Comparison of ENCODE assay signal across 11 cellular contexts in the genomic region with DNA sequence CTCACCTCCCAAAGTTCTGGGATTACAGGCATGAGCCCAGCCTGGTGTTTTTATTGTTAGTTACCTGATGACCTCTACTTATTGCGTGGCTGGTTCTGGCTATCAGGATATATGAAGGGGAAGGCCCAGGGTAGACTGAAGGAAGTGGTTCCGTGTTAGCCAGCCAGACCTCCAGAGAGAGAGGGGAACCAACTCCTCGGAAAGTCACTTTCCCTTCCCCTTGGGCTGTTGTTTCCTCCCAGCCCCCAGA. TPM values are rescaled to one million over a fixed set of nuclear protein-coding genes. Genes with fewer than 3 reads are reported as not detected.
DNase-seq lines count a peak whose midpoint lies in the region; ATAC-seq and TF ChIP-seq lines count a peak whose summit lies in the region.
"Had no signal": no experiment of that assay in that cellular context is flagged by ENCODE, and none has a peak within 500 bp of the region (broad histone marks: within the 10 kb centered on the region; RNA-seq: fewer than 3 reads in every experiment).

No MANE protein-coding gene starts in this region.

- peaks cover 53% of the 10 kb centered on the region for H3K4me1 ChIP-seq in CD4-positive, alpha-beta memory T cell (ENCODE audit: insufficient read depth, low read length)
- peaks cover 82% of the 10 kb centered on the region for H3K4me1 ChIP-seq in OCI-LY7 (ENCODE audit: insufficient read depth, low read length, poor library complexity, severe bottlenecking)
- peaks cover 0 to 9% (median 3%) of the 10 kb centered on the region in 4 donors for H3K4me1 ChIP-seq in liver (ENCODE audit: control insufficient read depth in 4 of 4, insufficient read depth in 4 of 4, low read length in 3 of 4)

- no peaks in the 10 kb centered on the region for H3K27me3 ChIP-seq in CD4-positive, alpha-beta memory T cell (ENCODE audit: insufficient read depth, low read length)
- no peaks in the 10 kb centered on the region for H3K27me3 ChIP-seq in liver (ENCODE audit: control insufficient read depth in 4 of 4, insufficient read depth in 4 of 4, low read length in 3 of 4)

- BruUV-seq in OCI-LY7 (replicated peaks; lab: Mats Ljungman, UMichigan), result no TSS peak

- POLR2A ChIA-PET in CD4-positive, alpha-beta memory T cell (lab: Charles Lee; ENCODE audit: partially characterized antibody), result interaction anchor here (0.9 to 13.5 kb wide), 15 partner anchors 9 to 407 kb away, joined by 3 to 255 read pairs (median 4); partner anchors contain the start of genes CD247, CREG1 and POU2F1
- POLR2A ChIA-PET in OCI-LY7 (lab: Charles Lee), result interaction anchor here (0.5 to 11.9 kb wide), 7 partner anchors 10 to 294 kb away, joined by 3 to 250 read pairs (median 6); no protein-coding TSS in a partner anchor

- H3K36me3 ChIP-seq in CD4-positive, alpha-beta memory T cell (ENCODE audit: insufficient read depth, low read length), result no peaks in the 10 kb centered on the region
- H3K36me3 ChIP-seq in OCI-LY7 (ENCODE audit: insufficient read depth, low read length) (peaks cover 38% of the 10 kb centered on the region), liver (ENCODE audit: control insufficient read depth in 4 of 4, insufficient read depth in 3 of 4, low read depth in 1 of 4, low read length in 3 of 4) (no peaks in the 10 kb centered on the region)

- H2AFZ ChIP-seq in OCI-LY7 (ENCODE audit: low read length), result no peak overlapping the region

- TF ChIP-seq RAD21 in liver (IDR thresholded peaks at IDR 0.05), result no peak

- DNase-seq in CD4-positive, alpha-beta memory T cell, result no peak
- DNase-seq in OCI-LY7 (ENCODE audit: low spot score) (peak; percentile 65), progenitor cell of endocrine pancreas (ENCODE audit: low spot score, unreplicated experiment) (no peak), NCI-H2196 treated with DMSO at 0.1 percent for 48 hours (lab: John Stamatoyannopoulos, UW; ENCODE audit: unreplicated experiment) (no peak)
- DNase-seq in stimulated activated CD4-positive, alpha-beta T cell treated with anti-CD3 and anti-CD28 coated beads, Interleukin-4, amount 100 ng/mL, for 24 hours, result no peak
- DNase-seq: endodermal cell had no signal

- H3K4me3 Mint-ChIP-seq in CD4-positive, alpha-beta memory T cell, result peak overlapping the region; percentile 90 to 99 (median 94)
- no peak overlapping the region for H3K4me3 Mint-ChIP-seq in progenitor cell of endocrine pancreas (ENCODE audit: low read depth)
- H3K4me3 Mint-ChIP-seq: endodermal cell had no signal

- H3K9me3 Mint-ChIP-seq in CD4-positive, alpha-beta memory T cell, result peaks cover 0 to 14% (median 7%) of the 10 kb centered on the region in 8 donors
- H3K9me3 Mint-ChIP-seq in progenitor cell of endocrine pancreas (ENCODE audit: low read depth), result peaks cover 4% of the 10 kb centered on the region

- peak overlapping the region; percentile 74 for H3K4me2 ChIP-seq in OCI-LY7 (ENCODE audit: low read length)

- no peak overlapping the region for H3K9ac ChIP-seq in liver (ENCODE audit: low read depth in 1 of 2, low read length in 2 of 2)

- CTCF ChIA-PET in CD4-positive, alpha-beta memory T cell (lab: Charles Lee; ENCODE audit: partially characterized antibody), result interaction anchor here (0.7 to 15.4 kb wide), 6 partner anchors 10 to 87 kb away, joined by 3 to 406 read pairs (median 10); no protein-coding TSS in a partner anchor
- CTCF ChIA-PET in OCI-LY7 (lab: Charles Lee; ENCODE audit: unreplicated experiment), result interaction anchor here (0.9 to 1.5 kb wide), 3 partner anchors 10 to 118 kb away, joined by 3 to 6 read pairs (median 3); no protein-coding TSS in a partner anchor

- H3K79me2 ChIP-seq in OCI-LY7 (ENCODE audit: insufficient read depth, low read depth, low read length), result peaks cover 37% of the 10 kb centered on the region

- peak overlapping the region; percentile 74 to 82 for H3K4me3 ChIP-seq in CD4-positive, alpha-beta memory T cell (ENCODE audit: low read length in 2 of 2)
- H3K4me3 ChIP-seq in OCI-LY7 (ENCODE audit: low read depth, low read length, poor library complexity, severe bottlenecking) (peak overlapping the region; percentile 93), liver (ENCODE audit: low read depth in 1 of 3, low read length in 3 of 3) (no peak overlapping the region)

- H4K20me1 ChIP-seq in OCI-LY7 (ENCODE audit: insufficient read depth, low read length), result no peaks in the 10 kb centered on the region

- ATAC-seq in GM21576 (IDR thresholded peaks at IDR 0.05; ENCODE audit: unreplicated experiment), result peak; percentile 3
- no peak for ATAC-seq in GM21723 (IDR thresholded peaks at IDR 0.05; ENCODE audit: unreplicated experiment)

- H3K27ac ChIP-seq in CD4-positive, alpha-beta memory T cell (ENCODE audit: low read depth, low read length), result peak overlapping the region; percentile 90
- H3K27ac ChIP-seq in OCI-LY7 (ENCODE audit: low read depth, low read length, poor library complexity, severe bottlenecking) (peak overlapping the region; percentile 99), liver (ENCODE audit: low read depth in 1 of 2, low read length in 2 of 2) (peak overlapping the region; percentile 43 to 56)

- H3K27ac Mint-ChIP-seq in CD4-positive, alpha-beta memory T cell, result peak overlapping the region; percentile 94 to 99 (median 96)
- no peak overlapping the region for H3K27ac Mint-ChIP-seq in progenitor cell of endocrine pancreas
- H3K27ac Mint-ChIP-seq: endodermal cell had no signal

- H3K9me2 ChIP-seq in OCI-LY7 (ENCODE audit: insufficient read depth, low read length), result no peaks in the 10 kb centered on the region

- TF ChIP-seq CTCF in OCI-LY7 (conservative IDR thresholded peaks at IDR 0.05; ENCODE audit: low read length), result no peak
- TF ChIP-seq CTCF in liver (IDR thresholded peaks at IDR 0.05; ENCODE audit: low read depth, low read length, missing input control), result no peak
- TF ChIP-seq CTCF in progenitor cell of endocrine pancreas (IDR thresholded peaks at IDR 0.05; ENCODE audit: unreplicated experiment), result no peak

- 78% methylated on average over 3 of the region's 3 CpGs for WGBS in liver

- peaks cover 47 to 81% (median 54%) of the 10 kb centered on the region in 4 donors for H3K4me1 Mint-ChIP-seq in CD4-positive, alpha-beta memory T cell
- peaks cover 4% of the 10 kb centered on the region for H3K4me1 Mint-ChIP-seq in progenitor cell of endocrine pancreas (ENCODE audit: low read depth)

- H3K36me3 Mint-ChIP-seq in CD4-positive, alpha-beta memory T cell, result peaks cover 4 to 25% of the 10 kb centered on the region in 2 donors
- H3K36me3 Mint-ChIP-seq in progenitor cell of endocrine pancreas (ENCODE audit: insufficient read depth), result no peaks in the 10 kb centered on the region

- H3K9me3 ChIP-seq in CD4-positive, alpha-beta memory T cell (ENCODE audit: control insufficient read depth in 1 of 2, low read length in 2 of 2), result no peaks in the 10 kb centered on the region
- H3K9me3 ChIP-seq in OCI-LY7 (ENCODE audit: low read length) (peaks cover 16% of the 10 kb centered on the region), liver (ENCODE audit: control insufficient read depth in 4 of 4, low read length in 3 of 4) (no peaks in the 10 kb centered on the region)

- H3K27me3 Mint-ChIP-seq in CD4-positive, alpha-beta memory T cell, result no peaks in the 10 kb centered on the region
- H3K27me3 Mint-ChIP-seq in progenitor cell of endocrine pancreas, result peaks cover 52% of the 10 kb centered on the region

- intact Hi-C loops in CD4-positive, alpha-beta memory T cell (cut with micrococcal nuclease), result loop anchor here (5.0 kb wide), 1 partner anchor 180 kb away; no protein-coding TSS in a partner anchor
- intact Hi-C loops in OCI-LY7 (cut with micrococcal nuclease; ENCODE audit: unreplicated experiment), result loop anchor here (5.0 kb wide), 3 partner anchors 60 to 295 kb away; no protein-coding TSS in a partner anchor

TF ChIP-seq in liver, 16 proteins besides CTCF, POLR2A, EP300 and RAD21:
- TF ChIP-seq ATF3 (IDR thresholded peaks at IDR 0.05) (no peak), ZBTB33 (IDR thresholded peaks at IDR 0.05) (no peak), GABPA (IDR thresholded peaks at IDR 0.05 in 1 of 2, conservative IDR thresholded peaks at IDR 0.05 in 1 of 2) (no peak), FOXA2 (IDR thresholded peaks at IDR 0.05) (no peak), HNF4A (conservative IDR thresholded peaks at IDR 0.05) (no peak), JUND (IDR thresholded peaks at IDR 0.05) (no peak), TAF1 (conservative IDR thresholded peaks at IDR 0.05) (no peak), HNF4G (IDR thresholded peaks at IDR 0.05) (no peak), NR2F2 (IDR thresholded peaks at IDR 0.05) (no peak), EGR1 (IDR thresholded peaks at IDR 0.05; ENCODE audit: low read depth in 2 of 2) (no peak)

RNA-seq across cellular contexts. Expression of gene RCSD1, which starts 2.5 kb away (rescaled TPM):
- 100 to 1,000 TPM; 124 to 129 TPM for total RNA-seq in CD4-positive, alpha-beta memory T cell
- 100 to 1,000 TPM; 163 to 173 TPM for polyA plus RNA-seq in CD4-positive, alpha-beta memory T cell
- 164 and 186 TPM in 2 replicates for total RNA-seq in OCI-LY7 (2014; rRNA removed; shearing (Covaris generic))
- 161 and 180 TPM in 2 replicates for total RNA-seq in OCI-LY7 (2022)
- 10 to 100 TPM in 1 of 2 donors, 1 to 10 TPM in 1; 8.3 to 15.0 TPM for total RNA-seq in liver
- 1 to 10 TPM; 3.1 to 3.8 TPM for polyA plus RNA-seq in liver
- 0.22 and 0.38 TPM in 2 replicates for total RNA-seq in progenitor cell of endocrine pancreas
- total RNA-seq: HT1080 had no signal
- polyA plus RNA-seq: neural cell had no signal

Comparison
In these comparisons a context has a peak if more than half of its experiments do, and no peak if none do; other contexts are left out.
1. H3K4me3 ChIP-seq: peak in CD4-positive, alpha-beta memory T cell (2 of 2) and OCI-LY7 (single experiment); none in liver (0 of 3).
2. RNA of gene RCSD1, which starts 2.5 kb away (total RNA-seq): 161 to 186 TPM in OCI-LY7 and 124 to 129 TPM in CD4-positive, alpha-beta memory T cell; 8.3 to 15.0 TPM in liver and 0.22 to 0.38 TPM in progenitor cell of endocrine pancreas; every median in the first group is over 4 times any median in the second.
3. Peak in every context shown above with its lines, with median percentiles within 50 percentile points of each other: H3K27ac ChIP-seq.